In genomic region chr11:74748211-74749126, GRCh38 we compare ENCODE assay signal across 8 cellular contexts. TPM values are rescaled to one million over a fixed set of nuclear protein-coding genes. Genes with fewer than 3 reads are reported as not detected.
DNase-seq lines count a peak whose midpoint lies in the region; ATAC-seq and TF ChIP-seq lines count a peak whose summit lies in the region.

A gene with protein sequence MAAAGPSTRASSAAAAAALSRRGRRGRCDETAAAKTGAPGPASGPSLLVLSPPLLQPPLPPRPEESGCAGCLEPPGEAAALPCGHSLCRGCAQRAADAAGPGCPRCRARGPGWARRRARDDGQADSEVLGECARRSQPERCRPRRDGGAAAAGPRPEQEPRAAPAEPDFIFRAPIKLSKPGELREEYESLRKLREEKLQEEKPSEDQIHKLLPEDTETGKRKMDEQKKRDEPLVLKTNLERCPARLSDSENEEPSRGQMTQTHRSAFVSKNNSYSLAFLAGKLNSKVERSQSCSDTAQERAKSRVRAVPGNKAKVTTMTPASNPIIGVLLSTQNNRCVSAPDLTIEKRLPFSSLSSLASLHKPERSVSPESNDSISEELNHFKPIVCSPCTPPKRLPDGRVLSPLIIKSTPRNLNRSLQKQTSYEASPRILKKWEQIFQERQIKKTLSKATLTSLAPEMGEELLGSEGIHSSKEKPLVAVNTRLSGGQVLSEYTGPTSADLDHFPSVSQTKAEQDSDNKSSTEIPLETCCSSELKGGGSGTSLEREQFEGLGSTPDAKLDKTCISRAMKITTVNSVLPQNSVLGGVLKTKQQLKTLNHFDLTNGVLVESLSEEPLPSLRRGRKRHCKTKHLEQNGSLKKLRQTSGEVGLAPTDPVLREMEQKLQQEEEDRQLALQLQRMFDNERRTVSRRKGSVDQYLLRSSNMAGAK (plus strand): TSS chr11:74748849. CDS start chr11:74748881, 32 bp downstream.

- TF ChIP-seq CTCF in fibroblast of the aortic adventitia (IDR thresholded peaks at IDR 0.05; ENCODE audit: insufficient read depth, low read length) (no peak), nephron progenitor cell (IDR thresholded peaks at IDR 0.05) (no peak)

- DNase-seq in ELF-1 (ENCODE audit: low read depth, low spot score), result peak; percentile 95
- peak; percentile 96 for DNase-seq in H7
- DNase-seq in M059J (ENCODE audit: low read depth), result peak; percentile 96
- DNase-seq in SHP77 (lab: John Stamatoyannopoulos, UW), result peak; percentile 98
- DNase-seq in activated effector memory CD4-positive, alpha-beta T cell treated with Interleukin-2 at 50 U/mL for 16 hours, result peak; percentile 87
- peak; percentile 94 for DNase-seq in fibroblast of the aortic adventitia (ENCODE audit: low read depth)
- peak; percentile 90 for DNase-seq in nephron progenitor cell
- peak; percentile 83 to 93 for DNase-seq in stimulated activated naive CD8-positive, alpha-beta T cell treated with anti-CD3 and anti-CD28 coated beads, Interleukin-15, amount 100 ng/mL, for 72 hours

- peak; percentile 98 for ATAC-seq in stimulated activated naive CD8-positive, alpha-beta T cell treated with anti-CD3 and anti-CD28 coated beads, Interleukin-15, amount 100 ng/mL, for 72 hours

- peaks cover 5% of the 10 kb centered on the region for H3K27me3 Mint-ChIP-seq in nephron progenitor cell (ENCODE audit: low read depth, poor library complexity)
- H3K27me3 Mint-ChIP-seq in stimulated activated naive CD8-positive, alpha-beta T cell treated with anti-CD3 and anti-CD28 coated beads, Interleukin-15, amount 100 ng/mL, for 72 hours, result no peaks in the 10 kb centered on the region

- H3K4me3 ChIP-seq in H7 (ENCODE audit: insufficient read depth, low read depth, low read length) (peak within 1 kb of the TSS; percentile 77), fibroblast of the aortic adventitia (ENCODE audit: low read depth, low read length) (peak within 1 kb of the TSS; percentile 86)

- peaks cover 31% of the 10 kb centered on the region for H3K4me1 Mint-ChIP-seq in nephron progenitor cell
- peaks cover 36% of the 10 kb centered on the region for H3K4me1 Mint-ChIP-seq in stimulated activated naive CD8-positive, alpha-beta T cell treated with anti-CD3 and anti-CD28 coated beads, Interleukin-15, amount 100 ng/mL, for 72 hours

- peak within 1 kb of the TSS; percentile 95 for H3K27ac Mint-ChIP-seq in nephron progenitor cell
- peak within 1 kb of the TSS; percentile 90 to 93 for H3K27ac Mint-ChIP-seq in stimulated activated naive CD8-positive, alpha-beta T cell treated with anti-CD3 and anti-CD28 coated beads, Interleukin-15, amount 100 ng/mL, for 72 hours

- peaks cover 18% of the 10 kb centered on the region for H3K36me3 Mint-ChIP-seq in nephron progenitor cell (ENCODE audit: low read depth)

- H3K36me3 ChIP-seq in H7 (replicated peaks; ENCODE audit: control insufficient read depth, insufficient read depth, low read length), result no peaks in the 10 kb centered on the region

- peaks cover 8% of the 10 kb centered on the region for H3K9me3 Mint-ChIP-seq in nephron progenitor cell
- H3K9me3 Mint-ChIP-seq in stimulated activated naive CD8-positive, alpha-beta T cell treated with anti-CD3 and anti-CD28 coated beads, Interleukin-15, amount 100 ng/mL, for 72 hours, result no peaks in the 10 kb centered on the region

- peak within 1 kb of the TSS; percentile 92 for H3K4me3 Mint-ChIP-seq in nephron progenitor cell
- H3K4me3 Mint-ChIP-seq in stimulated activated naive CD8-positive, alpha-beta T cell treated with anti-CD3 and anti-CD28 coated beads, Interleukin-15, amount 100 ng/mL, for 72 hours, result peak within 1 kb of the TSS; percentile 91 to 94

- H3K27me3 ChIP-seq in H7 (ENCODE audit: control insufficient read depth, insufficient read depth, low read length), result no peaks in the 10 kb centered on the region

RNA-seq across cellular contexts. Expression of the gene that starts here (rescaled TPM):
- total RNA-seq in H7 (2014; rRNA removed; shearing (Covaris generic)), result 9.6 and 12.3 TPM in 2 replicates
- total RNA-seq in M059J (2014; rRNA removed; shearing (Covaris generic)), result 12.9 and 16.9 TPM in 2 replicates
- 20.3 and 28.5 TPM in 2 replicates for total RNA-seq in fibroblast of the aortic adventitia (ENCODE audit: low replicate concordance)

Comparison
In these comparisons a context has a peak if more than half of its experiments do, and no peak if none do; other contexts are left out.
1. Peak in every context shown above with its lines: DNase-seq, ATAC-seq and H3K4me3 ChIP-seq.